In genomic region chr15:34795267-34796081, GRCh38 we compare ENCODE assay signal across 9 cellular contexts. TPM values are rescaled to one million over a fixed set of nuclear protein-coding genes. Genes with fewer than 3 reads are reported as not detected.
DNase-seq lines count a peak whose midpoint lies in the region; ATAC-seq, FAIRE-seq and TF ChIP-seq lines count a peak whose summit lies in the region.
"Had no signal": no experiment of that assay in that cellular context is flagged by ENCODE, and none has a peak within 500 bp of the region (broad histone marks: within the 10 kb centered on the region; RNA-seq: fewer than 3 reads in every experiment).

ACTC1 (minus strand) TSS chr15:34795549; CDS start chr15:34794808, 741 bp downstream.

- H3K27me3 ChIP-seq in foreskin keratinocyte (peaks cover 95% of the 10 kb centered on the region), Peyer's patch (peaks cover 0 to 4% of the 10 kb centered on the region in 2 donors)

- peak; percentile 81 for ATAC-seq in foreskin keratinocyte
- ATAC-seq in GM21423 (IDR thresholded peaks at IDR 0.05; ENCODE audit: unreplicated experiment), result no peak
- no peak for ATAC-seq in HG03442 (IDR thresholded peaks at IDR 0.05; ENCODE audit: unreplicated experiment)

- no peak for FAIRE-seq in RCC 7860 (lab: Jason Lieb, UNC)

- H3K4me1 ChIP-seq in foreskin keratinocyte (no peaks in the 10 kb centered on the region), Peyer's patch (no peaks in the 10 kb centered on the region)

- H3K27me3 Mint-ChIP-seq in osteocyte (ENCODE audit: unreplicated experiment), result peaks cover 28% of the 10 kb centered on the region

- H3K4me1 Mint-ChIP-seq in osteocyte (ENCODE audit: unreplicated experiment), result peaks cover 37% of the 10 kb centered on the region

- peak within 1 kb of the TSS in 1 of 4 donors; percentile 2 for H3K4me3 ChIP-seq in Peyer's patch

- peak; percentile 15 for DNase-seq in Caki2 (ENCODE audit: low read depth)
- DNase-seq in RCC 7860 (ENCODE audit: low spot score), result peak; percentile 20
- no peak for DNase-seq in foreskin keratinocyte
- DNase-seq in osteocyte (ENCODE audit: extremely low spot score, unreplicated experiment), result peak; percentile 88
- no peak for DNase-seq in Peyer's patch
- DNase-seq in GM19240 (ENCODE audit: insufficient read length, low spot score), result no peak

- peak within 1 kb of the TSS; percentile 56 for H3K4me3 Mint-ChIP-seq in osteocyte (ENCODE audit: unreplicated experiment)
- H3K4me3 Mint-ChIP-seq: activated naive CD8-positive, alpha-beta T cell had no signal

- in situ Hi-C loops in Caki2 (cut with HindIII; ENCODE audit: low pct_unique_long_range_greater_than_20kb, low sequenced_read_pairs), result no loop called here

- H3K9me3 ChIP-seq in Peyer's patch, result no peaks in the 10 kb centered on the region

- H3K9me3 Mint-ChIP-seq in osteocyte (ENCODE audit: unreplicated experiment), result no peaks in the 10 kb centered on the region

- no peak for TF ChIP-seq CTCF in foreskin keratinocyte (conservative IDR thresholded peaks at IDR 0.05)
- TF ChIP-seq CTCF in osteocyte (IDR thresholded peaks at IDR 0.05), result no peak
- no peak for TF ChIP-seq CTCF in Peyer's patch (IDR thresholded peaks at IDR 0.05)

- TF ChIP-seq POLR2A in Peyer's patch (IDR thresholded peaks at IDR 0.05), result no peak

- H3K27ac ChIP-seq in foreskin keratinocyte, result no peak within 1 kb of the TSS
- H3K27ac ChIP-seq in Peyer's patch, result no peak within 1 kb of the TSS

- H3K36me3 Mint-ChIP-seq in osteocyte (ENCODE audit: unreplicated experiment), result no peaks in the 10 kb centered on the region
- H3K36me3 Mint-ChIP-seq: activated naive CD8-positive, alpha-beta T cell had no signal

- no peaks in the 10 kb centered on the region for H3K36me3 ChIP-seq in Peyer's patch

- no peak within 1 kb of the TSS for H3K27ac Mint-ChIP-seq in osteocyte (ENCODE audit: unreplicated experiment)
- H3K27ac Mint-ChIP-seq: activated naive CD8-positive, alpha-beta T cell had no signal

RNA-seq across cellular contexts. Expression of gene ACTC1, which starts in this region (rescaled TPM):
- not detected in 2 replicates for total RNA-seq in Caki2 (2014; rRNA removed; shearing (Covaris generic); ENCODE audit: low replicate concordance)
- total RNA-seq in foreskin keratinocyte (not detected in 2 replicates), osteocyte (3.8 and 4.0 TPM in 2 replicates), Peyer's patch (not detected)
- not detected in 2 replicates for polyA plus RNA-seq in foreskin keratinocyte

Comparison
In these comparisons a context has a peak if more than half of its experiments do, and no peak if none do; other contexts are left out.
1. Peak in DNase-seq in Caki2; RNA of the gene not detected or under 1 TPM.
2. Peak in ATAC-seq in foreskin keratinocyte; RNA of the gene not detected or under 1 TPM.
3. DNase-seq: peak in RCC 7860 (single experiment) and osteocyte (single experiment); none in foreskin keratinocyte (0 of 2), Peyer's patch (0 of 3) and GM19240 (single experiment).